In genomic region chr5:169146158-169146557, GRCh38 we compare ENCODE assay signal across 17 cellular contexts.
"Had no signal": no experiment of that assay in that cellular context is flagged by ENCODE, and none has a peak within 500 bp of the region (broad histone marks: within the 10 kb centered on the region; RNA-seq: fewer than 3 reads in every experiment).

No MANE protein-coding gene starts in this region.

- ATAC-seq: activated naive CD8-positive, alpha-beta T cell treated with anti-CD3 and anti-CD28 coated beads, Interleukin-2, amount 50 U/mL, for 24 hours; stimulated activated naive CD8-positive, alpha-beta T cell treated with anti-CD3 and anti-CD28 coated beads, Interleukin-15, amount 100 ng/mL, for 72 hours had no signal

- H3K9me3 Mint-ChIP-seq: activated CD4-positive, alpha-beta T cell treated with anti-CD3 and anti-CD28 coated beads, Interleukin-2, amount 10 ng/mL, durations not matched to agents 24 days and 14 days; activated naive CD8-positive, alpha-beta T cell treated with anti-CD3 and anti-CD28 coated beads, Interleukin-2, amount 50 U/mL, for 24 hours; immature natural killer cell; T-helper 2 cell treated with Interferon-gamma antibody and Interleukin-4, amounts not matched to agents 5 μg/mL and 100 μg/mL, for 36 hours had no signal

- H3K4me1 ChIP-seq: breast epithelium, spleen had no signal

- H3K36me3 Mint-ChIP-seq: immature natural killer cell, naive B cell had no signal

- H3K27me3 ChIP-seq: ascending aorta, breast epithelium, ovary, sigmoid colon, spleen, testis had no signal

- DNase-seq: activated CD4-positive, alpha-beta T cell treated with anti-CD3 and anti-CD28 coated beads, Interleukin-2, amount 10 ng/mL, durations not matched to agents 24 days and 14 days; activated CD4-positive, CD25-positive, alpha-beta regulatory T cell; activated CD8-positive, alpha-beta memory T cell treated with anti-CD3 and anti-CD28 coated beads for 24 hours; activated naive CD4-positive, alpha-beta T cell; activated naive CD8-positive, alpha-beta T cell treated with anti-CD3 and anti-CD28 coated beads, Interleukin-2, amount 50 U/mL, for 24 hours; foreskin melanocyte; head of caudate nucleus; immature natural killer cell; naive B cell; ovary; sigmoid colon; spleen; stimulated activated naive CD8-positive, alpha-beta T cell treated with anti-CD3 and anti-CD28 coated beads, Interleukin-15, amount 100 ng/mL, for 72 hours; testis had no signal

- H3K4me3 Mint-ChIP-seq: activated CD4-positive, alpha-beta T cell treated with anti-CD3 and anti-CD28 coated beads, Interleukin-2, amount 10 ng/mL, durations not matched to agents 24 days and 14 days; activated naive CD8-positive, alpha-beta T cell treated with anti-CD3 and anti-CD28 coated beads, Interleukin-2, amount 50 U/mL, for 24 hours; immature natural killer cell; stimulated activated naive CD8-positive, alpha-beta T cell treated with anti-CD3 and anti-CD28 coated beads, Interleukin-15, amount 100 ng/mL, for 72 hours; T-helper 2 cell treated with Interferon-gamma antibody and Interleukin-4, amounts not matched to agents 5 μg/mL and 100 μg/mL, for 36 hours had no signal

- H3K36me3 ChIP-seq: ascending aorta, breast epithelium, ovary, sigmoid colon, spleen had no signal

- H3K27ac Mint-ChIP-seq: activated CD4-positive, alpha-beta T cell treated with anti-CD3 and anti-CD28 coated beads, Interleukin-2, amount 10 ng/mL, durations not matched to agents 24 days and 14 days; activated naive CD8-positive, alpha-beta T cell treated with anti-CD3 and anti-CD28 coated beads, Interleukin-2, amount 50 U/mL, for 24 hours; immature natural killer cell; naive B cell; T-helper 2 cell treated with Interferon-gamma antibody and Interleukin-4, amounts not matched to agents 5 μg/mL and 100 μg/mL, for 36 hours had no signal

- H3K9me3 ChIP-seq: ascending aorta, breast epithelium, ovary, sigmoid colon, spleen, testis had no signal

- H3K4me1 Mint-ChIP-seq: activated CD4-positive, alpha-beta T cell treated with anti-CD3 and anti-CD28 coated beads, Interleukin-2, amount 10 ng/mL, durations not matched to agents 24 days and 14 days; activated naive CD8-positive, alpha-beta T cell treated with anti-CD3 and anti-CD28 coated beads, Interleukin-2, amount 50 U/mL, for 24 hours; immature natural killer cell; naive B cell; stimulated activated naive CD8-positive, alpha-beta T cell treated with anti-CD3 and anti-CD28 coated beads, Interleukin-15, amount 100 ng/mL, for 72 hours had no signal

- H3K4me3 ChIP-seq: ascending aorta, breast epithelium, ovary, sigmoid colon, spleen, testis had no signal

- H3K27me3 Mint-ChIP-seq: activated CD4-positive, alpha-beta T cell treated with anti-CD3 and anti-CD28 coated beads, Interleukin-2, amount 10 ng/mL, durations not matched to agents 24 days and 14 days; activated naive CD8-positive, alpha-beta T cell treated with anti-CD3 and anti-CD28 coated beads, Interleukin-2, amount 50 U/mL, for 24 hours; naive B cell; stimulated activated naive CD8-positive, alpha-beta T cell treated with anti-CD3 and anti-CD28 coated beads, Interleukin-15, amount 100 ng/mL, for 72 hours had no signal
